ENCODE assay signal across 1 cellular context in the genomic region with DNA sequence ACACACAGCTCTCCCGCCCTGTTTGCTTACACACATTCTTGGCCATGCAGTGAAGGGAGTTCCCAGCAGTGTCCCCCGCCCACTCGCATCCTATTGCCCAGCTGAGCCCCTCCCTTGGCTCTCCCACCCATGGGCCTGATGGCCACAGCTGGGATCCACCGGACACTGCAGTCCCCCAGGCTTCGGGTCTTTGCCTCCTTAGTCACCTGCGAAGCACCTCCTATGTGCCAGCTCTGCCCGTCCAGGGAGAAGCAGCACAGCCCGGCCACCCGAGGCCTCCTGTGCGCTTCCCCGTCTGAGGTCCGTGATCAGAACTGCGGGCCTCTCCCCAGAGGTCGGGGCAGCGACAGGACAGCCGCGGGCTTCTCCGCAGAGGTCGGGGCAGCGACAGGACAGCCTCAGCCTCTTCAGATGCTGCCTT.
TF ChIP-seq lines count a peak whose summit lies in the region.

No MANE protein-coding gene starts in this region.

TF ChIP-seq in IMR-90, 13 proteins besides CTCF, POLR2A, EP300 and RAD21:
- no peak for TF ChIP-seq NFE2L2 (IDR thresholded peaks at IDR 0.05; ENCODE audit: low read depth, low read length)
- no peak for TF ChIP-seq MXI1 (IDR thresholded peaks at IDR 0.05; ENCODE audit: borderline replicate concordance, low read depth, low read length)
- no peak for TF ChIP-seq CHD1 (IDR thresholded peaks at IDR 0.05; ENCODE audit: low read depth, low read length)
- no peak for TF ChIP-seq FOS (IDR thresholded peaks at IDR 0.05; ENCODE audit: low read depth, low read length)
- TF ChIP-seq RCOR1 (IDR thresholded peaks at IDR 0.05; ENCODE audit: insufficient replicate concordance, low read length) = no peak
- no peak for TF ChIP-seq MAZ (IDR thresholded peaks at IDR 0.05; ENCODE audit: borderline replicate concordance, low read depth, low read length)
- TF ChIP-seq MAFK (IDR thresholded peaks at IDR 0.05; ENCODE audit: low read depth, low read length) = no peak
- TF ChIP-seq, protein P1, sequence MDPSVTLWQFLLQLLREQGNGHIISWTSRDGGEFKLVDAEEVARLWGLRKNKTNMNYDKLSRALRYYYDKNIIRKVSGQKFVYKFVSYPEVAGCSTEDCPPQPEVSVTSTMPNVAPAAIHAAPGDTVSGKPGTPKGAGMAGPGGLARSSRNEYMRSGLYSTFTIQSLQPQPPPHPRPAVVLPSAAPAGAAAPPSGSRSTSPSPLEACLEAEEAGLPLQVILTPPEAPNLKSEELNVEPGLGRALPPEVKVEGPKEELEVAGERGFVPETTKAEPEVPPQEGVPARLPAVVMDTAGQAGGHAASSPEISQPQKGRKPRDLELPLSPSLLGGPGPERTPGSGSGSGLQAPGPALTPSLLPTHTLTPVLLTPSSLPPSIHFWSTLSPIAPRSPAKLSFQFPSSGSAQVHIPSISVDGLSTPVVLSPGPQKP (IDR thresholded peaks at IDR 0.05; ENCODE audit: borderline replicate concordance, low read depth, low read length) = no peak
- TF ChIP-seq USF2 (IDR thresholded peaks at IDR 0.05; ENCODE audit: low read depth, low read length) = no peak
- TF ChIP-seq SMC3 (IDR thresholded peaks at IDR 0.05; ENCODE audit: low read depth, low read length) = no peak
- TF ChIP-seq RFX5 (IDR thresholded peaks at IDR 0.05; ENCODE audit: low read depth, low read length) = no peak
- no peak for TF ChIP-seq BHLHE40 (IDR thresholded peaks at IDR 0.05; ENCODE audit: low read depth, low read length)
- no peak for TF ChIP-seq CEBPB (IDR thresholded peaks at IDR 0.05; ENCODE audit: low read depth, low read length)
